Comparison of ENCODE assay signal across 17 cellular contexts in genomic region chr3:71492566-71492965, GRCh38.
DNase-seq lines count a peak whose midpoint lies in the region; ATAC-seq, FAIRE-seq and TF ChIP-seq lines count a peak whose summit lies in the region.
"Had no signal": no experiment of that assay in that cellular context is flagged by ENCODE, and none has a peak within 500 bp of the region (broad histone marks: within the 10 kb centered on the region; RNA-seq: fewer than 3 reads in every experiment).

No MANE protein-coding gene starts in this region.

- no peak overlapping the region for H4K8ac ChIP-seq in H1 (ENCODE audit: extremely low read depth, insufficient read depth, low read length)

- H2BK15ac ChIP-seq in H1 (ENCODE audit: low read length): no peak overlapping the region

- H3K4ac ChIP-seq in H1 (replicated peaks; ENCODE audit: insufficient read length, low read depth, low read length): no peak overlapping the region

- H3K23me2 ChIP-seq in H1 (ENCODE audit: low read depth, low read length): no peaks in the 10 kb centered on the region

- no peak overlapping the region for H2BK120ac ChIP-seq in H1 (replicated peaks; ENCODE audit: low read depth, low read length)

- TF ChIP-seq RAD21 in SK-N-SH (IDR thresholded peaks at IDR 0.05; ENCODE audit: low read length): no peak
- TF ChIP-seq RAD21 in H1 (IDR thresholded peaks at IDR 0.05 in 1 of 2, conservative IDR thresholded peaks at IDR 0.05 in 1 of 2; ENCODE audit: low read depth in 2 of 2, low read length in 2 of 2): no peak

- no peak overlapping the region for H2BK5ac ChIP-seq in H1 (ENCODE audit: low read depth, low read length)

- H3K36me3 Mint-ChIP-seq in CD4-positive, alpha-beta memory T cell: peaks cover 26 to 39% of the 10 kb centered on the region in 2 donors
- H3K36me3 Mint-ChIP-seq in activated CD4-positive, alpha-beta memory T cell treated with anti-CD3 and anti-CD28 coated beads, Interleukin-2, amount 10 ng/mL, durations not matched to agents 7 days and 5 days (ENCODE audit: low read depth): peaks cover 28% of the 10 kb centered on the region

- H3K4me1 ChIP-seq in SK-N-SH (ENCODE audit: control insufficient read depth in 1 of 2, insufficient read depth in 2 of 2, low read depth in 1 of 2, low read length in 1 of 2) (peaks cover 17 to 20% of the 10 kb centered on the region in 2 experiments; a peak in 3 of 4 replicates), H1 (replicated peaks in 1 of 4; ENCODE audit: control insufficient read depth in 3 of 4, insufficient read depth in 4 of 4, low read length in 3 of 4) (peaks cover 3 to 15% (median 11%) of the 10 kb centered on the region in 4 experiments; a peak in 5 of 7 replicates)
- peaks cover 93% of the 10 kb centered on the region for H3K4me1 ChIP-seq in CD4-positive, alpha-beta memory T cell (ENCODE audit: insufficient read depth, low read length)

- H3K9ac ChIP-seq in SK-N-SH: no peak overlapping the region
- no peak overlapping the region for H3K9ac ChIP-seq in H1 (replicated peaks in 1 of 4; ENCODE audit: extremely low read depth in 1 of 4, low read depth in 3 of 4, low read length in 3 of 4)

- H2BK20ac ChIP-seq in H1 (ENCODE audit: low read length): no peak overlapping the region

- peaks cover 0 to 5% (median 0%) of the 10 kb centered on the region in 8 donors for H3K9me3 Mint-ChIP-seq in CD4-positive, alpha-beta memory T cell
- peaks cover 11% of the 10 kb centered on the region for H3K9me3 Mint-ChIP-seq in activated CD4-positive, alpha-beta memory T cell treated with anti-CD3 and anti-CD28 coated beads, Interleukin-2, amount 10 ng/mL, durations not matched to agents 7 days and 5 days

- no peaks in the 10 kb centered on the region; the same call in 1 of the 2 replicates for H3K79me1 ChIP-seq in H1 (ENCODE audit: low read depth, low read length)

- no peak for DNase-seq in SK-N-SH
- DNase-seq in CD4-positive, alpha-beta memory T cell: peak; percentile 63 to 75 (median 68)
- no peak for DNase-seq in activated CD4-positive, alpha-beta memory T cell treated with anti-CD3 and anti-CD28 coated beads, Interleukin-2, amount 10 ng/mL, durations not matched to agents 7 days and 5 days
- DNase-seq in H1 (ENCODE audit: low read depth in 1 of 2, low spot score in 2 of 2): no peak
- no peak for DNase-seq in OCI-M1 (lab: John Stamatoyannopoulos, UW)
- DNase-seq in putamen (ENCODE audit: low spot score): no peak
- DNase-seq: 8988T, Kasumi-1, mesenchymal stem cell, NCI-H1105, NCI-H69 had no signal

- POLR2A ChIA-PET in SK-N-SH (lab: Yijun Ruan, JAX): no interaction called here
- POLR2A ChIA-PET in CD4-positive, alpha-beta memory T cell (lab: Charles Lee; ENCODE audit: partially characterized antibody): interaction anchor here (1.0 to 5.2 kb wide), 4 partner anchors 19 to 75 kb away, joined by 3 to 85 read pairs (median 5); no protein-coding TSS in a partner anchor
- POLR2A ChIA-PET in activated CD4-positive, alpha-beta memory T cell treated with anti-CD3 and anti-CD28 coated beads, Interleukin-2, amount 10 ng/mL, durations not matched to agents 7 days and 5 days (lab: Charles Lee): no interaction called here
- POLR2A ChIA-PET in H1 (lab: Charles Lee; ENCODE audit: partially characterized antibody): no interaction called here

- CTCF ChIA-PET in SK-N-SH (lab: Yijun Ruan, JAX): interaction anchor here (1.2 kb wide), 1 partner anchor 34 kb away, joined by 3 read pairs; no protein-coding TSS in a partner anchor
- CTCF ChIA-PET in CD4-positive, alpha-beta memory T cell (lab: Charles Lee; ENCODE audit: partially characterized antibody): interaction anchor here (1.6 kb wide), 1 partner anchor 36 kb away, joined by 10 read pairs; no protein-coding TSS in a partner anchor
- CTCF ChIA-PET in activated CD4-positive, alpha-beta memory T cell treated with anti-CD3 and anti-CD28 coated beads, Interleukin-2, amount 10 ng/mL, durations not matched to agents 7 days and 5 days (lab: Charles Lee): no interaction called here
- CTCF ChIA-PET in H1 (lab: Charles Lee; ENCODE audit: partially characterized antibody): interaction anchor here (1.4 kb wide), 1 partner anchor 19 kb away, joined by 5 read pairs; no protein-coding TSS in a partner anchor

- no peak overlapping the region for H3K4me2 ChIP-seq in SK-N-SH
- H3K4me2 ChIP-seq in H1 (ENCODE audit: insufficient read depth in 1 of 2, low read depth in 2 of 2, low read length in 2 of 2): no peak overlapping the region
- H3K4me2 ChIP-seq: hepatocyte had no signal

- H3F3A ChIP-seq in SK-N-SH (replicated peaks; ENCODE audit: insufficient read depth): peaks cover 20% of the 10 kb centered on the region

- intact Hi-C loops in CD4-positive, alpha-beta memory T cell (cut with micrococcal nuclease): loop anchor here (5.0 to 10.0 kb wide), 2 partner anchors 360 to 428 kb away; no protein-coding TSS in a partner anchor

- H3K4me3 ChIP-seq in SK-N-SH (ENCODE audit: low read depth in 2 of 2, low read length in 1 of 2) (no peak overlapping the region), H1 (ENCODE audit: extremely low read depth in 1 of 4, insufficient read depth in 2 of 4, low read depth in 3 of 4, low read length in 4 of 4) (no peak overlapping the region)
- peak overlapping the region; percentile 44 to 62 for H3K4me3 ChIP-seq in CD4-positive, alpha-beta memory T cell (ENCODE audit: low read length in 2 of 2)
- H3K4me3 ChIP-seq: hepatocyte had no signal

- no peak overlapping the region for H3K56ac ChIP-seq in H1 (replicated peaks; ENCODE audit: insufficient read length, low read depth, low read length)

- H2BK12ac ChIP-seq in H1 (ENCODE audit: low read depth, low read length): no peak overlapping the region

- H3K4me1 Mint-ChIP-seq in CD4-positive, alpha-beta memory T cell: peaks cover 60 to 95% (median 74%) of the 10 kb centered on the region in 4 donors
- H3K4me1 Mint-ChIP-seq in activated CD4-positive, alpha-beta memory T cell treated with anti-CD3 and anti-CD28 coated beads, Interleukin-2, amount 10 ng/mL, durations not matched to agents 7 days and 5 days: peaks cover 72% of the 10 kb centered on the region

- no peak overlapping the region for H4K5ac ChIP-seq in H1 (ENCODE audit: insufficient read length, low read depth, low read length)

- H2AFZ ChIP-seq in SK-N-SH (ENCODE audit: low read depth): no peak overlapping the region
- H2AFZ ChIP-seq in H1 (ENCODE audit: low read length): no peak overlapping the region
- H2AFZ ChIP-seq: hepatocyte had no signal

- H2AK5ac ChIP-seq in H1 (ENCODE audit: low read depth, low read length): no peak overlapping the region

- H4K20me1 ChIP-seq in SK-N-SH (ENCODE audit: insufficient read depth) (no peaks in the 10 kb centered on the region), H1 (replicated peaks in 1 of 2; ENCODE audit: control insufficient read depth in 1 of 2, insufficient read depth in 2 of 2, low read length in 2 of 2) (no peaks in the 10 kb centered on the region)

- no peak overlapping the region for H3K14ac ChIP-seq in H1 (ENCODE audit: insufficient read length)

- H4K91ac ChIP-seq in H1 (replicated peaks; ENCODE audit: insufficient read length, low read length): no peak overlapping the region

- peak overlapping the region; percentile 82 to 94 (median 92) for H3K4me3 Mint-ChIP-seq in CD4-positive, alpha-beta memory T cell
- H3K4me3 Mint-ChIP-seq in activated CD4-positive, alpha-beta memory T cell treated with anti-CD3 and anti-CD28 coated beads, Interleukin-2, amount 10 ng/mL, durations not matched to agents 7 days and 5 days: no peak overlapping the region
- H3K4me3 Mint-ChIP-seq: neural crest cell had no signal

- no peak overlapping the region for H3K27ac ChIP-seq in SK-N-SH (ENCODE audit: low read depth in 2 of 2, low read length in 1 of 2)
- peak overlapping the region; percentile 65 for H3K27ac ChIP-seq in CD4-positive, alpha-beta memory T cell (ENCODE audit: low read depth, low read length)
- H3K27ac ChIP-seq in H1 (ENCODE audit: low read depth, low read length): no peak overlapping the region
- H3K27ac ChIP-seq: C4-2B, hepatocyte had no signal

- H3K36me3 ChIP-seq in SK-N-SH (replicated peaks in 1 of 2; ENCODE audit: control insufficient read depth in 1 of 2, insufficient read depth in 2 of 2, low read length in 1 of 2) (peaks cover 14 to 41% of the 10 kb centered on the region in 2 experiments), H1 (ENCODE audit: control insufficient read depth in 2 of 4, insufficient read depth in 4 of 4, low read length in 3 of 4) (peaks cover 0 to 6% (median 0%) of the 10 kb centered on the region in 4 experiments; a peak in 2 of 8 replicates)
- H3K36me3 ChIP-seq in CD4-positive, alpha-beta memory T cell (ENCODE audit: insufficient read depth, low read length): no peaks in the 10 kb centered on the region

- TF ChIP-seq EP300 in SK-N-SH (IDR thresholded peaks at IDR 0.05; ENCODE audit: borderline replicate concordance in 1 of 2, low read depth in 1 of 2, low read length in 1 of 2) (no peak), H1 (IDR thresholded peaks at IDR 0.05; ENCODE audit: borderline replicate concordance in 1 of 2, low read depth in 2 of 2, low read length in 2 of 2) (no peak)

- no peaks in the 10 kb centered on the region for H3K9me2 ChIP-seq in SK-N-SH

- H3K23ac ChIP-seq in H1 (ENCODE audit: insufficient read length): no peak overlapping the region

- H3K27ac Mint-ChIP-seq in CD4-positive, alpha-beta memory T cell: peak overlapping the region; percentile 94 to 99 (median 98)
- H3K27ac Mint-ChIP-seq in activated CD4-positive, alpha-beta memory T cell treated with anti-CD3 and anti-CD28 coated beads, Interleukin-2, amount 10 ng/mL, durations not matched to agents 7 days and 5 days: peak overlapping the region; percentile 84

- no peak for TF ChIP-seq CTCF in SK-N-SH (IDR thresholded peaks at IDR 0.05)
- TF ChIP-seq CTCF in H1 (IDR thresholded peaks at IDR 0.05; ENCODE audit: control extremely low read depth in 1 of 3, insufficient read depth in 1 of 3, low read depth in 1 of 3, low read length in 3 of 3): no peak

- no peak overlapping the region for H3K18ac ChIP-seq in H1 (ENCODE audit: extremely low read depth, low read length)

- FAIRE-seq in H1 (lab: Jason Lieb, UNC): no peak
- FAIRE-seq: endometrium had no signal

- no peaks in the 10 kb centered on the region for H3K27me3 Mint-ChIP-seq in CD4-positive, alpha-beta memory T cell
- no peaks in the 10 kb centered on the region for H3K27me3 Mint-ChIP-seq in activated CD4-positive, alpha-beta memory T cell treated with anti-CD3 and anti-CD28 coated beads, Interleukin-2, amount 10 ng/mL, durations not matched to agents 7 days and 5 days

- H3K79me2 ChIP-seq in SK-N-SH (ENCODE audit: insufficient read depth): peaks cover 88% of the 10 kb centered on the region
- no peaks in the 10 kb centered on the region for H3K79me2 ChIP-seq in H1 (ENCODE audit: control insufficient read depth in 1 of 2, insufficient read depth in 2 of 2, low read length in 2 of 2)

- ATAC-seq in SK-N-SH treated with all-trans-retinoic acid at 6 μM for 48 hours: no peak
- ATAC-seq in HG02973 (IDR thresholded peaks at IDR 0.05; ENCODE audit: unreplicated experiment): no peak

- no peak for TF ChIP-seq POLR2A in H1 (IDR thresholded peaks at IDR 0.05; ENCODE audit: control extremely low read depth in 1 of 2, low read depth in 2 of 2, low read length in 2 of 2)

- H3K27me3 ChIP-seq in SK-N-SH (ENCODE audit: insufficient read depth) (no peaks in the 10 kb centered on the region), H1 (replicated peaks in 1 of 4; ENCODE audit: control insufficient read depth in 3 of 4, extremely low read depth in 1 of 4, insufficient read depth in 3 of 4, low read length in 3 of 4) (no peaks in the 10 kb centered on the region)
- H3K27me3 ChIP-seq in CD4-positive, alpha-beta memory T cell (ENCODE audit: insufficient read depth, low read length): no peaks in the 10 kb centered on the region
- H3K27me3 ChIP-seq: hepatocyte had no signal

- H3K9me3 ChIP-seq in SK-N-SH: no peaks in the 10 kb centered on the region
- no peaks in the 10 kb centered on the region for H3K9me3 ChIP-seq in CD4-positive, alpha-beta memory T cell (ENCODE audit: control insufficient read depth in 1 of 2, low read length in 2 of 2)
- peaks cover 5 to 7% of the 10 kb centered on the region in 2 experiments; a peak in 1 of 4 replicates for H3K9me3 ChIP-seq in H1 (ENCODE audit: insufficient read depth in 2 of 2, low read depth in 1 of 2, low read length in 1 of 2)

Comparison
In these comparisons a context has a peak if more than half of its experiments do, and no peak if none do; other contexts are left out.
1. DNase-seq: peak in CD4-positive, alpha-beta memory T cell (5 of 5); none in SK-N-SH (single experiment), activated CD4-positive, alpha-beta memory T cell treated with anti-CD3 and anti-CD28 coated beads, Interleukin-2, amount 10 ng/mL, durations not matched to agents 7 days and 5 days (single experiment), H1 (0 of 2), OCI-M1 (single experiment) and putamen (single experiment).
2. H3K4me3 ChIP-seq: peak in CD4-positive, alpha-beta memory T cell (2 of 2); none in SK-N-SH (0 of 2) and H1 (0 of 4).
3. Of the 17 proteins assayed by ChIP-seq in both H1 and SK-N-SH: peak only in H1: none; only in SK-N-SH: none; in both: RFX5; in neither: 16.